In the genomic region with DNA sequence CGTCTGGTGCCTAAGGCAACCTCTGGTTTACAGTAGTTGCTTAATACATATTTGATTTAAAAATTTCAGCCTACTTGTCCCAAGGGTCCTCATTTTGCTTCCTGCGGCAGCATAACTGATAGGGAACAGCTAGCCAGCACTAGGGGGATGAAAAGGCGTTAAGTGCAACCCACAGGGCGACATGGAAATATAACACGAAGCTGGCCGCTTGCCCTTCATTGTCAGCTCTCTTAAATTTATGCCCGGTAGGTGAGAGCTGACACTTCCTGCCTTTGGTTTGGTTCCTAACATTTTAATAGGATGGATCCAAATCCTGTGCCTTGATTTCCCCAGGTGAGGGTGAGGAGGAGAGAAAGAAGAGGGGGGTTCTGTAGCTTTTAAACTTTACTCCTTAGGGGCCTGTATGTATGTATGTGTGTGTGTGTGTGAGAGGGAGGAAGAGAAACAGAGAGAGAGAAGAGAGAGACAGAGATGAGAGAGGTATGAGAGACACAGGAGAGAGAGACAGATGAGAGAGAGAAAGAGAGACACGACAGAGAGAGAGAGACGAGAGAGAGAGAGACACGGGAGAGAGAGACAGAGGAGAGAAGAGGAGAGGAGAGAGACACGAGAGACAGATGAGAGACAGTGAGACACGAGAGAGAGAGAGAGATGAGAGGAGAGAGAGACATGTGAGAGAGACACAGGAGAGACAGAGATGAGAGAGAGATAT, we compare ENCODE assay signal across 13 cellular contexts. TPM values are rescaled to one million over a fixed set of nuclear protein-coding genes. Genes with fewer than 3 reads are reported as not detected.
DNase-seq lines count a peak whose midpoint lies in the region; ATAC-seq and TF ChIP-seq lines count a peak whose summit lies in the region.
"Had no signal": no experiment of that assay in that cellular context is flagged by ENCODE, and none has a peak within 500 bp of the region (broad histone marks: within the 10 kb centered on the region; RNA-seq: fewer than 3 reads in every experiment).

No MANE protein-coding gene starts in this region.

- H3K4me3 Mint-ChIP-seq in GM23338, result peak overlapping the region; percentile 67
- H3K4me3 Mint-ChIP-seq in natural killer cell treated with Interleukin-12 subunit alpha and Interleukin-12 subunit beta and Interleukin-15 and Interleukin-18, amount 100 ng/mL, for 72 hours, result peak overlapping the region; percentile 84

- H3K36me3 Mint-ChIP-seq in GM23338 (ENCODE audit: low read depth), result peaks cover 7% of the 10 kb centered on the region
- peaks cover 10% of the 10 kb centered on the region for H3K36me3 Mint-ChIP-seq in natural killer cell treated with Interleukin-12 subunit alpha and Interleukin-12 subunit beta and Interleukin-15 and Interleukin-18, amount 100 ng/mL, for 72 hours

- no peak for ATAC-seq in GM23338
- no peak for ATAC-seq in natural killer cell treated with Interleukin-12 subunit alpha and Interleukin-12 subunit beta and Interleukin-15 and Interleukin-18, amount 100 ng/mL, for 72 hours
- no peak for ATAC-seq in HG03460 (IDR thresholded peaks at IDR 0.05; ENCODE audit: unreplicated experiment)

- H3K79me2 ChIP-seq in GM23338 (replicated peaks; ENCODE audit: insufficient read depth), result no peaks in the 10 kb centered on the region

- H3K4me2 ChIP-seq in GM23338, result peak overlapping the region; percentile 79

- 0 out of 2 replicates have a peak, but pooled peaks cover 3% of the 10 kb centered on the region for H4K20me1 ChIP-seq in GM23338 (replicated peaks; ENCODE audit: insufficient read depth)

- H3K4me1 ChIP-seq in GM23338 (ENCODE audit: insufficient read depth), result peaks cover 8% of the 10 kb centered on the region; the same call in 1 of the 2 replicates
- H3K4me1 ChIP-seq in ascending aorta, result peaks cover 0 to 8% of the 10 kb centered on the region in 2 donors

- peaks cover 4% of the 10 kb centered on the region for H3F3A ChIP-seq in GM23338 (replicated peaks; ENCODE audit: low read depth)

- H3K9me3 Mint-ChIP-seq in GM23338, result peaks cover 12% of the 10 kb centered on the region
- H3K9me3 Mint-ChIP-seq in natural killer cell treated with Interleukin-12 subunit alpha and Interleukin-12 subunit beta and Interleukin-15 and Interleukin-18, amount 100 ng/mL, for 72 hours, result peaks cover 6% of the 10 kb centered on the region

- H3K27ac ChIP-seq in GM23338 (ENCODE audit: low read depth) (no peak overlapping the region), ascending aorta (peak overlapping the region; percentile 76 to 85)
- H3K27ac ChIP-seq: brain microvascular endothelial cell had no signal

- peak; percentile 4 for DNase-seq in NCI-H146 (lab: John Stamatoyannopoulos, UW)
- DNase-seq in NCI-H146 treated with DMSO at 0.1 percent for 48 hours (lab: John Stamatoyannopoulos, UW; ENCODE audit: unreplicated experiment), result no peak
- DNase-seq in GM23338 (ENCODE audit: low spot score), result no peak
- DNase-seq in ascending aorta (ENCODE audit: low spot score in 2 of 2), result no peak
- no peak for DNase-seq in natural killer cell treated with Interleukin-12 subunit alpha and Interleukin-12 subunit beta and Interleukin-15 and Interleukin-18, amount 100 ng/mL, for 72 hours (ENCODE audit: low spot score)
- no peak for DNase-seq in HuH-7.5 (ENCODE audit: low spot score)
- no peak for DNase-seq in RKO (ENCODE audit: low spot score)
- DNase-seq: brain microvascular endothelial cell, esophagus squamous epithelium had no signal

- H3K4me3 ChIP-seq in GM23338 (peak overlapping the region; percentile 50), ascending aorta (peak overlapping the region in 1 of 2 donors; percentile 87)

- H3K27ac Mint-ChIP-seq in GM23338, result no peak overlapping the region
- no peak overlapping the region for H3K27ac Mint-ChIP-seq in natural killer cell treated with Interleukin-12 subunit alpha and Interleukin-12 subunit beta and Interleukin-15 and Interleukin-18, amount 100 ng/mL, for 72 hours

- H3K36me3 ChIP-seq in GM23338 (ENCODE audit: insufficient read depth) (no peaks in the 10 kb centered on the region), ascending aorta (no peaks in the 10 kb centered on the region)
- H3K36me3 ChIP-seq: brain microvascular endothelial cell, esophagus squamous epithelium, MG63 had no signal

- no peaks in the 10 kb centered on the region for H3K9me3 ChIP-seq in ascending aorta
- H3K9me3 ChIP-seq: esophagus squamous epithelium, MG63 had no signal

- H2AFZ ChIP-seq in GM23338, result peak overlapping the region; percentile 95

- H3K27me3 ChIP-seq in GM23338 (ENCODE audit: insufficient read depth), result peaks cover 40% of the 10 kb centered on the region
- H3K27me3 ChIP-seq in ascending aorta, result no peaks in the 10 kb centered on the region

- H3K9me2 ChIP-seq in GM23338 (ENCODE audit: insufficient read depth), result no peaks in the 10 kb centered on the region

- H3K27me3 Mint-ChIP-seq in GM23338 (ENCODE audit: insufficient read depth, low read depth, poor library complexity), result peaks cover 27% of the 10 kb centered on the region
- H3K27me3 Mint-ChIP-seq in natural killer cell treated with Interleukin-12 subunit alpha and Interleukin-12 subunit beta and Interleukin-15 and Interleukin-18, amount 100 ng/mL, for 72 hours, result peaks cover 29 to 56% of the 10 kb centered on the region in 2 donors

- intact Hi-C loops in ascending aorta (cut with DNase I), result loop anchor here (5.0 to 10.0 kb wide), 2 partner anchors 78 to 329 kb away; no protein-coding TSS in a partner anchor

- TF ChIP-seq CTCF in GM23338 (conservative IDR thresholded peaks at IDR 0.05; ENCODE audit: low read depth in 2 of 2), result no peak
- TF ChIP-seq CTCF in ascending aorta (IDR thresholded peaks at IDR 0.05), result no peak

- H3K4me1 Mint-ChIP-seq in GM23338, result peaks cover 13% of the 10 kb centered on the region
- peaks cover 9 to 12% of the 10 kb centered on the region in 2 donors for H3K4me1 Mint-ChIP-seq in natural killer cell treated with Interleukin-12 subunit alpha and Interleukin-12 subunit beta and Interleukin-15 and Interleukin-18, amount 100 ng/mL, for 72 hours (ENCODE audit: low read depth in 2 of 2)

TF ChIP-seq in GM23338, 12 proteins besides CTCF, POLR2A, EP300 and RAD21 (continues in another document):
- TF ChIP-seq NANOG (IDR thresholded peaks at IDR 0.05; ENCODE audit: borderline replicate concordance), result no peak
- no peak for TF ChIP-seq ZNF331 (CRISPR knock-in tag; IDR thresholded peaks at IDR 0.05; ENCODE audit: low read depth)
- TF ChIP-seq ZNF462 (CRISPR knock-in tag; IDR thresholded peaks at IDR 0.05), result no peak

RNA-seq across cellular contexts. Expression of gene ACTN2, which starts 0.9 kb away (rescaled TPM):
- total RNA-seq in GM23338 (2014; rRNA removed; shearing (Covaris generic)), result 1.8 and 1.9 TPM in 2 replicates
- 2.2 and 2.8 TPM in 2 replicates for polyA plus RNA-seq in GM23338 (2016; fragmentation: Nextera tagmentation; extraction: Ambion mirVana)
- total RNA-seq in ascending aorta, result 10.5 TPM
- total RNA-seq in natural killer cell treated with Interleukin-12 subunit alpha and Interleukin-12 subunit beta and Interleukin-15 and Interleukin-18, amount 100 ng/mL, for 72 hours, result under 1 TPM in 1 of 2 donors, not detected in 1; 0.17 TPM
- total RNA-seq: A172 had no signal
- polyA plus RNA-seq: keratinocyte had no signal
